ENCODE assay signal across 8 cellular contexts in the genomic region with DNA sequence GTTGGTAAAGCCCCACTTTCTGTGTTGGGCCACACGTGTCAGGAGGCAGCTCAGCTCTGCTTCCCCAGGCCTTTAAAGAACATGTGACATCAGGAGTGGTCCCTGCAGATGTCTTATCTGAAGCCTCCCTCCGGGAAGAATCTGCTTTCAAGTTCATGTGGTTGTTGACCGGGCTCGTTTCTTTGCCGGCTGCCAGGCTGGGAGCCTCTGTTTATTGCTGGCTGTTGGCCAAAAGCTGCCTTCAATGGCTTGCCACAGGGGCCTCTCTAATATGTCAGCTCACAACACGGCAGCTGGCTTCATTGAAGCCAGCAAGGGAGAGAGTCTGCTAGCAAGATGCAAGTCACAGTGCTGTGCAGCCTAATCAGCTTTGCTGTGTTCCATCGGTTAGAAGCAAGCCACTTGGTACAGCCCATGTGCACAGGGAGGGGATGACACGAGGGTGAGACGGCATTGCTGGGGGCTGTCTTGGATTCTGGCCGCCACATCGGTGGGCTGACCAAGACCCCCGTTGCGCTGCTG.
A peak's percentile ranks its signal among the peaks of the same experiment; 100 is the strongest.
DNase-seq lines count a peak whose midpoint lies in the region; ATAC-seq lines count a peak whose summit lies in the region.

No MANE protein-coding gene starts in this region.

- H3K36me3 Mint-ChIP-seq in stimulated activated memory B cell treated with anti-CD40 and anti-IgM and Interleukin-4, amounts not matched to agents 10 μg/mL and 1 μg/mL and 100 μg/mL, for 72 hours: no peaks in the 10 kb centered on the region

- H3K27ac Mint-ChIP-seq in stimulated activated memory B cell treated with anti-CD40 and anti-IgM and Interleukin-4, amounts not matched to agents 10 μg/mL and 1 μg/mL and 100 μg/mL, for 72 hours: no peak overlapping the region

- no peak overlapping the region for H3K4me3 Mint-ChIP-seq in stimulated activated memory B cell treated with anti-CD40 and anti-IgM and Interleukin-4, amounts not matched to agents 10 μg/mL and 1 μg/mL and 100 μg/mL, for 72 hours

- DNase-seq in D341Med (ENCODE audit: low spot score): peak; percentile 34
- DNase-seq in NCI-H1694 treated with DMSO at 0.1 percent for 48 hours (lab: John Stamatoyannopoulos, UW): peak; percentile 81
- DNase-seq in amniotic epithelial cell (ENCODE audit: low read depth): peak; percentile 32
- DNase-seq in medulla oblongata (ENCODE audit: extremely low spot score): peak; percentile 41
- no peak for DNase-seq in activated CD4-positive, alpha-beta T cell treated with anti-CD3 and anti-CD28 coated beads for 48 hours
- no peak for DNase-seq in dedifferentiated amniotic fluid mesenchymal stem cell (ENCODE audit: extremely low spot score)
- DNase-seq in kidney tubule cell (ENCODE audit: low spot score): no peak

- H3K4me1 Mint-ChIP-seq in stimulated activated memory B cell treated with anti-CD40 and anti-IgM and Interleukin-4, amounts not matched to agents 10 μg/mL and 1 μg/mL and 100 μg/mL, for 72 hours: no peaks in the 10 kb centered on the region

- H3K27me3 Mint-ChIP-seq in stimulated activated memory B cell treated with anti-CD40 and anti-IgM and Interleukin-4, amounts not matched to agents 10 μg/mL and 1 μg/mL and 100 μg/mL, for 72 hours: peaks cover 90% of the 10 kb centered on the region

- no peaks in the 10 kb centered on the region for H3K9me3 Mint-ChIP-seq in stimulated activated memory B cell treated with anti-CD40 and anti-IgM and Interleukin-4, amounts not matched to agents 10 μg/mL and 1 μg/mL and 100 μg/mL, for 72 hours

- no peak for ATAC-seq in stimulated activated memory B cell treated with anti-CD40 and anti-IgM and Interleukin-4, amounts not matched to agents 10 μg/mL and 1 μg/mL and 100 μg/mL, for 72 hours

Comparison
In these comparisons a context has a peak if more than half of its experiments do, and no peak if none do; other contexts are left out.
1. DNase-seq: peak in D341Med (single experiment), NCI-H1694 treated with DMSO at 0.1 percent for 48 hours (single experiment), amniotic epithelial cell (single experiment) and medulla oblongata (single experiment); none in activated CD4-positive, alpha-beta T cell treated with anti-CD3 and anti-CD28 coated beads for 48 hours (single experiment), dedifferentiated amniotic fluid mesenchymal stem cell (single experiment) and kidney tubule cell (single experiment).